1 cellular context compared by ENCODE assay signal in the genomic region with DNA sequence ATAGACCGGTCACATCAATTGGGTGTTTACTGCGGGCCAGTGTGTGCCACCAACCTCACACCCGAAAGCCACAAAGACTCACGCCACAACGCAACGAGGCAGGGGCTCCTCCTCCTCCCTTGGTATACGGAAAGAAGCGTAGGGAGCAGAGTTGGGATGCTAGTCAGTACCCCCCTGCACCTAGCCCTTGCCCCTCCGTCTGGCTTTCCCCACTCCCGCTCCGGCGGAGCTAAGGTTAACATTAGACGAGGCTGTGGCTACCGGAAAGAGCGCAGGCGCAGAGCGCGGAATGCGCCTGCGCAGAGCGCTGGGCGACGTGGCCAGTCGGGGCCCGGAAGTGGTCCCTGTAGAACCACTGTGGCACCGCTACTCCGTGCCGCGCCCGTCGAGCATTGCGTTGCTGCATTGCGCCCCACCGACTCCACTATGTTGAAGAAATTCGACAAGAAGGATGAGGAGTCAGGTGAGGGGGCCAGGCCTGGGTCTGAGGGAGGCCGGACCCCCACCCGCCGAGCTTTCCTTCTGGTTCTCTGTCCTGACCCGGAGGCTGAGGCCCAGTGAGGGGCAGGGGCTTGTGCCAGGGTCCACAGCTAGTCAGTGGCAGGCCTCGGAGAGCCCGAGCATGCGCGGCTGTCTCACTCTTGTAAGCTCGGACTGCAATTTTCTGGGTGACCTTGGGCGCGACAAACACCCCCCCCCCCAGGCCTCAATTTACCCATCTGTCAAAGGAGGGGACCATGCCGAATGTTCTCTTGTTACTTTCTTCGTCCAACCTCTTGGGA.
TF ChIP-seq lines count a peak whose summit lies in the region.

Gene COPG1, plus strand, starts transcription at position 323 of the 782 bp plus-strand sequence. Its CDS starts 104 bp downstream, at position 427.

TF ChIP-seq in GM12878, 131 proteins besides CTCF, POLR2A, EP300 and RAD21 (continued from another document and continues in another):
- TF ChIP-seq, protein P1, sequence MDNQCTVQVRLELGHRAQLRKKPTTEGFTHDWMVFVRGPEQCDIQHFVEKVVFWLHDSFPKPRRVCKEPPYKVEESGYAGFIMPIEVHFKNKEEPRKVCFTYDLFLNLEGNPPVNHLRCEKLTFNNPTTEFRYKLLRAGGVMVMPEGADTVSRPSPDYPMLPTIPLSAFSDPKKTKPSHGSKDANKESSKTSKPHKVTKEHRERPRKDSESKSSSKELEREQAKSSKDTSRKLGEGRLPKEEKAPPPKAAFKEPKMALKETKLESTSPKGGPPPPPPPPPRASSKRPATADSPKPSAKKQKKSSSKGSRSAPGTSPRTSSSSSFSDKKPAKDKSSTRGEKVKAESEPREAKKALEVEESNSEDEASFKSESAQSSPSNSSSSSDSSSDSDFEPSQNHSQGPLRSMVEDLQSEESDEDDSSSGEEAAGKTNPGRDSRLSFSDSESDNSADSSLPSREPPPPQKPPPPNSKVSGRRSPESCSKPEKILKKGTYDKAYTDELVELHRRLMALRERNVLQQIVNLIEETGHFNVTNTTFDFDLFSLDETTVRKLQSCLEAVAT (IDR thresholded peaks at IDR 0.05) = 0 out of 2 replicates have a peak, but pooled peaks have one; percentile 25
- TF ChIP-seq, protein P2, sequence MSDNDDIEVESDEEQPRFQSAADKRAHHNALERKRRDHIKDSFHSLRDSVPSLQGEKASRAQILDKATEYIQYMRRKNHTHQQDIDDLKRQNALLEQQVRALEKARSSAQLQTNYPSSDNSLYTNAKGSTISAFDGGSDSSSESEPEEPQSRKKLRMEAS (IDR thresholded peaks at IDR 0.05; ENCODE audit: low read depth, low read length) = peak; percentile 50
- TF ChIP-seq POLR2AphosphoS5 (IDR thresholded peaks at IDR 0.05; ENCODE audit: low read length) = peak; percentile 95
- TF ChIP-seq, protein P3, sequence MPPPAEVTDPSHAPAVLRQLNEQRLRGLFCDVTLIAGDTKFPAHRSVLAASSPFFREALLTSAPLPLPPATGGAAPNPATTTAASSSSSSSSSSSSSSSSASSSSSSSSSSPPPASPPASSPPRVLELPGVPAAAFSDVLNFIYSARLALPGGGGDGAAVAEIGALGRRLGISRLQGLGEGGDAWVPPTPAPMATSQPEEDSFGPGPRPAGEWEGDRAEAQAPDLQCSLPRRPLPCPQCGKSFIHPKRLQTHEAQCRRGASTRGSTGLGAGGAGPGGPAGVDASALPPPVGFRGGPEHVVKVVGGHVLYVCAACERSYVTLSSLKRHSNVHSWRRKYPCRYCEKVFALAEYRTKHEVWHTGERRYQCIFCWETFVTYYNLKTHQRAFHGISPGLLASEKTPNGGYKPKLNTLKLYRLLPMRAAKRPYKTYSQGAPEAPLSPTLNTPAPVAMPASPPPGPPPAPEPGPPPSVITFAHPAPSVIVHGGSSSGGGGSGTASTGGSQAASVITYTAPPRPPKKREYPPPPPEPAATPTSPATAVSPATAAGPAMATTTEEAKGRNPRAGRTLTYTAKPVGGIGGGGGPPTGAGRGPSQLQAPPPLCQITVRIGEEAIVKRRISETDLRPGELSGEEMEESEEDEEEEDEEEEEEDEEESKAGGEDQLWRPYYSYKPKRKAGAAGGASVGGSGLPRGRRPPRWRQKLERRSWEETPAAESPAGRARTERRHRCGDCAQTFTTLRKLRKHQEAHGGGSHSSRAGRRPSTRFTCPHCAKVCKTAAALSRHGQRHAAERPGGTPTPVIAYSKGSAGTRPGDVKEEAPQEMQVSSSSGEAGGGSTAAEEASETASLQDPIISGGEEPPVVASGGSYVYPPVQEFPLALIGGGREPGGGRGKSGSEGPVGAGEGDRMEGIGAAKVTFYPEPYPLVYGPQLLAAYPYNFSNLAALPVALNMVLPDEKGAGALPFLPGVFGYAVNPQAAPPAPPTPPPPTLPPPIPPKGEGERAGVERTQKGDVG (CRISPR knock-in tag; IDR thresholded peaks at IDR 0.05) = no peak
- peak; percentile 83 for TF ChIP-seq NRF1 (conservative IDR thresholded peaks at IDR 0.05; ENCODE audit: low read depth, low read length)
- TF ChIP-seq RB1 (IDR thresholded peaks at IDR 0.05; ENCODE audit: borderline replicate concordance) = peak; percentile 60; the same call in 1 of the 2 replicates
- TF ChIP-seq BACH1 (IDR thresholded peaks at IDR 0.05; ENCODE audit: borderline replicate concordance) = peak; percentile 57; the same call in 1 of the 2 replicates
- peak; percentile 80 for TF ChIP-seq NKRF (conservative IDR thresholded peaks at IDR 0.05)
- no peak for TF ChIP-seq MEF2B (IDR thresholded peaks at IDR 0.05; ENCODE audit: partially characterized antibody, poor library complexity, severe bottlenecking)
- TF ChIP-seq RCOR1 (conservative IDR thresholded peaks at IDR 0.05; ENCODE audit: low read depth, low read length) = no peak
- TF ChIP-seq, protein P4, sequence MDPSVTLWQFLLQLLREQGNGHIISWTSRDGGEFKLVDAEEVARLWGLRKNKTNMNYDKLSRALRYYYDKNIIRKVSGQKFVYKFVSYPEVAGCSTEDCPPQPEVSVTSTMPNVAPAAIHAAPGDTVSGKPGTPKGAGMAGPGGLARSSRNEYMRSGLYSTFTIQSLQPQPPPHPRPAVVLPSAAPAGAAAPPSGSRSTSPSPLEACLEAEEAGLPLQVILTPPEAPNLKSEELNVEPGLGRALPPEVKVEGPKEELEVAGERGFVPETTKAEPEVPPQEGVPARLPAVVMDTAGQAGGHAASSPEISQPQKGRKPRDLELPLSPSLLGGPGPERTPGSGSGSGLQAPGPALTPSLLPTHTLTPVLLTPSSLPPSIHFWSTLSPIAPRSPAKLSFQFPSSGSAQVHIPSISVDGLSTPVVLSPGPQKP (IDR thresholded peaks at IDR 0.05; ENCODE audit: low read depth, low read length) = peak; percentile 81
- 0 out of 2 replicates have a peak, but pooled peaks have one; percentile 29 for TF ChIP-seq TCF3 (IDR thresholded peaks at IDR 0.05; ENCODE audit: borderline replicate concordance, insufficient read depth, low read depth, low read length)
- TF ChIP-seq ATF7 (IDR thresholded peaks at IDR 0.05; ENCODE audit: low read depth) = peak; percentile 26; the same call in 1 of the 2 replicates
- TF ChIP-seq MTA2 (IDR thresholded peaks at IDR 0.05; ENCODE audit: low read depth) = peak; percentile 36; the same call in 1 of the 2 replicates
- TF ChIP-seq HDAC6 (IDR thresholded peaks at IDR 0.05; ENCODE audit: unreplicated experiment) = peak; percentile 76
- TF ChIP-seq DPF2 (IDR thresholded peaks at IDR 0.05) = peak; percentile 70
- peak; percentile 83 for TF ChIP-seq CBFB (IDR thresholded peaks at IDR 0.05; ENCODE audit: low read depth)
- peak; percentile 86; the same call in 1 of the 2 replicates for TF ChIP-seq GATAD2B (conservative IDR thresholded peaks at IDR 0.05; ENCODE audit: low read depth)
- no peak for TF ChIP-seq GABPA (IDR thresholded peaks at IDR 0.05; ENCODE audit: low read depth)
- no peak; the same call in 1 of the 2 replicates for TF ChIP-seq SIN3A (IDR thresholded peaks at IDR 0.05; ENCODE audit: low read depth, low read length)
- peak; percentile 49 for TF ChIP-seq KLF5 (IDR thresholded peaks at IDR 0.05; ENCODE audit: partially characterized antibody)
- no peak for TF ChIP-seq CHD1 (IDR thresholded peaks at IDR 0.05; ENCODE audit: low read depth, low read length)
- no peak for TF ChIP-seq ZBTB33 (IDR thresholded peaks at IDR 0.05)
- peak; percentile 57 for TF ChIP-seq NR2C1 (IDR thresholded peaks at IDR 0.05)
- TF ChIP-seq SMAD5 (IDR thresholded peaks at IDR 0.05; ENCODE audit: low read depth) = peak; percentile 65; the same call in 1 of the 2 replicates
- TF ChIP-seq, protein P5, sequence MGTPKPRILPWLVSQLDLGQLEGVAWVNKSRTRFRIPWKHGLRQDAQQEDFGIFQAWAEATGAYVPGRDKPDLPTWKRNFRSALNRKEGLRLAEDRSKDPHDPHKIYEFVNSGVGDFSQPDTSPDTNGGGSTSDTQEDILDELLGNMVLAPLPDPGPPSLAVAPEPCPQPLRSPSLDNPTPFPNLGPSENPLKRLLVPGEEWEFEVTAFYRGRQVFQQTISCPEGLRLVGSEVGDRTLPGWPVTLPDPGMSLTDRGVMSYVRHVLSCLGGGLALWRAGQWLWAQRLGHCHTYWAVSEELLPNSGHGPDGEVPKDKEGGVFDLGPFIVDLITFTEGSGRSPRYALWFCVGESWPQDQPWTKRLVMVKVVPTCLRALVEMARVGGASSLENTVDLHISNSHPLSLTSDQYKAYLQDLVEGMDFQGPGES (IDR thresholded peaks at IDR 0.05) = no peak
- TF ChIP-seq, protein P6, sequence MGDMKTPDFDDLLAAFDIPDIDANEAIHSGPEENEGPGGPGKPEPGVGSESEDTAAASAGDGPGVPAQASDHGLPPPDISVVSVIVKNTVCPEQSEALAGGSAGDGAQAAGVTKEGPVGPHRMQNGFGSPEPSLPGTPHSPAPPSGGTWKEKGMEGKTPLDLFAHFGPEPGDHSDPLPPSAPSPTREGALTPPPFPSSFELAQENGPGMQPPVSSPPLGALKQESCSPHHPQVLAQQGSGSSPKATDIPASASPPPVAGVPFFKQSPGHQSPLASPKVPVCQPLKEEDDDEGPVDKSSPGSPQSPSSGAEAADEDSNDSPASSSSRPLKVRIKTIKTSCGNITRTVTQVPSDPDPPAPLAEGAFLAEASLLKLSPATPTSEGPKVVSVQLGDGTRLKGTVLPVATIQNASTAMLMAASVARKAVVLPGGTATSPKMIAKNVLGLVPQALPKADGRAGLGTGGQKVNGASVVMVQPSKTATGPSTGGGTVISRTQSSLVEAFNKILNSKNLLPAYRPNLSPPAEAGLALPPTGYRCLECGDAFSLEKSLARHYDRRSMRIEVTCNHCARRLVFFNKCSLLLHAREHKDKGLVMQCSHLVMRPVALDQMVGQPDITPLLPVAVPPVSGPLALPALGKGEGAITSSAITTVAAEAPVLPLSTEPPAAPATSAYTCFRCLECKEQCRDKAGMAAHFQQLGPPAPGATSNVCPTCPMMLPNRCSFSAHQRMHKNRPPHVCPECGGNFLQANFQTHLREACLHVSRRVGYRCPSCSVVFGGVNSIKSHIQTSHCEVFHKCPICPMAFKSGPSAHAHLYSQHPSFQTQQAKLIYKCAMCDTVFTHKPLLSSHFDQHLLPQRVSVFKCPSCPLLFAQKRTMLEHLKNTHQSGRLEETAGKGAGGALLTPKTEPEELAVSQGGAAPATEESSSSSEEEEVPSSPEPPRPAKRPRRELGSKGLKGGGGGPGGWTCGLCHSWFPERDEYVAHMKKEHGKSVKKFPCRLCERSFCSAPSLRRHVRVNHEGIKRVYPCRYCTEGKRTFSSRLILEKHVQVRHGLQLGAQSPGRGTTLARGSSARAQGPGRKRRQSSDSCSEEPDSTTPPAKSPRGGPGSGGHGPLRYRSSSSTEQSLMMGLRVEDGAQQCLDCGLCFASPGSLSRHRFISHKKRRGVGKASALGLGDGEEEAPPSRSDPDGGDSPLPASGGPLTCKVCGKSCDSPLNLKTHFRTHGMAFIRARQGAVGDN (IDR thresholded peaks at IDR 0.05) = peak; percentile 95
- TF ChIP-seq TCF12 (IDR thresholded peaks at IDR 0.05; ENCODE audit: low read depth, low read length) = no peak
- 0 out of 2 replicates have a peak, but pooled peaks have one; percentile 3 for TF ChIP-seq REST (IDR thresholded peaks at IDR 0.05; ENCODE audit: low read depth, low read length)
- 0 out of 2 replicates have a peak, but pooled peaks have one; percentile 55 for TF ChIP-seq FOXK2 (IDR thresholded peaks at IDR 0.05)
- TF ChIP-seq IKZF1 (conservative IDR thresholded peaks at IDR 0.05) = peak; percentile 86
- no peak for TF ChIP-seq CBX3 (IDR thresholded peaks at IDR 0.05; ENCODE audit: borderline replicate concordance, low read depth)
- peak; percentile 55; the same call in 1 of the 2 replicates for TF ChIP-seq SMARCA5 (IDR thresholded peaks at IDR 0.05)
